Comparison of ENCODE assay signal across 25 cellular contexts in the genomic region with DNA sequence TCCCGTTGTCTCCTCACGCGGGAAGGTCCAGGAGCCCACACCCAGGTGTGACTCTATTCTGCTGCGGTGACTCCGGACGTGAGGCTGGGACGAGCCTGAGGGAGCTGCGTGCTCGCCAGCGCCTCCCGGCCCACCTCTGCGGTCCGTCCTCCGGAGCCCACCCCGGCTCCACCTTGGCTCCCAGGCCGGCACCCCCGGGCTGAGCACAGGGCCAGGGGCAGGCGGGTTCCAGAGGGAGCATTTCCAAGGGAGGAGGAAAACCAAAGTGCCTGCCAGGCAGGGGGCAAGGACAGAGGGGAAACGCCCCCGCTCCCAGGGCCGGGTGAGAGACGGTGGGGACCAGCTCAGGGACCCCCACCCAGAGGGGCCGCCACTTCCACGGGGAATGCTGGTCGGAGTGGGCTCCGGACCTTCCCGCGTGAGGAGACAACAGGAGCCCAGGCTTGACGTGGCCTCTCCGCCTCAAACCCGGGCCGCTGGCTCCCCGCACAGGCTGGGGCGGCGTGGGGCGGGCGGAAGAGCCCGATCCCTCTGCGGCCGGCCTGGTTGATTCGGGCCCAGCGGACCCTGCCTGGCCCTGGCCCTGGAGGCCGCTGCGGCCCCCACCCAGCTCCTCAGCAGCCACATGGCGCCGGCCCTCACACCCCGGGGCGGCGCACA. TPM values are rescaled to one million over a fixed set of nuclear protein-coding genes. Genes with fewer than 3 reads are reported as not detected.
"Had no signal": no experiment of that assay in that cellular context is flagged by ENCODE, and none has a peak within 500 bp of the region (broad histone marks: within the 10 kb centered on the region; RNA-seq: fewer than 3 reads in every experiment).

No MANE protein-coding gene starts in this region.

- H3K27ac Mint-ChIP-seq: activated CD4-positive, alpha-beta memory T cell treated with anti-CD3 and anti-CD28 coated beads, Interleukin-2, amount 10 ng/mL, durations not matched to agents 7 days and 5 days; activated CD4-positive, alpha-beta T cell treated with anti-CD3 and anti-CD28 coated beads, Interleukin-2, amount 10 ng/mL, durations not matched to agents 24 days and 14 days; activated naive CD4-positive, alpha-beta T cell treated with anti-CD3 and anti-CD28 coated beads, Interleukin-2, amount 10 ng/mL, durations not matched to agents 7 days and 5 days; stimulated activated naive CD8-positive, alpha-beta T cell treated with anti-CD3 and anti-CD28 coated beads, Interleukin-15, Interleukin-2, amounts not matched to agents 100 ng/mL and 50 ng/mL, for 24 hours; type B pancreatic cell had no signal

- H3K9ac ChIP-seq: SK-N-SH had no signal

- H3K36me3 ChIP-seq: cardiac muscle cell, prostate gland, right atrium auricular region had no signal

- H3K27ac ChIP-seq: cardiac muscle cell, epithelial cell of prostate, foreskin keratinocyte, prostate gland, right atrium auricular region had no signal

- H3K4me3 Mint-ChIP-seq: activated CD4-positive, alpha-beta memory T cell treated with anti-CD3 and anti-CD28 coated beads, Interleukin-2, amount 10 ng/mL, durations not matched to agents 7 days and 5 days; activated CD4-positive, alpha-beta T cell treated with anti-CD3 and anti-CD28 coated beads, Interleukin-2, amount 10 ng/mL, durations not matched to agents 24 days and 14 days; activated naive CD4-positive, alpha-beta T cell treated with anti-CD3 and anti-CD28 coated beads, Interleukin-2, amount 10 ng/mL, durations not matched to agents 7 days and 5 days; neural crest cell; stimulated activated naive CD8-positive, alpha-beta T cell treated with anti-CD3 and anti-CD28 coated beads, Interleukin-15, Interleukin-2, amounts not matched to agents 100 ng/mL and 50 ng/mL, for 24 hours; type B pancreatic cell had no signal

- H3K4me3 ChIP-seq: cardiac muscle cell, mucosa of descending colon, prostate gland had no signal

- H3K9me3 Mint-ChIP-seq: activated CD4-positive, alpha-beta memory T cell treated with anti-CD3 and anti-CD28 coated beads, Interleukin-2, amount 10 ng/mL, durations not matched to agents 7 days and 5 days; activated CD4-positive, alpha-beta T cell treated with anti-CD3 and anti-CD28 coated beads, Interleukin-2, amount 10 ng/mL, durations not matched to agents 24 days and 14 days; activated naive CD4-positive, alpha-beta T cell treated with anti-CD3 and anti-CD28 coated beads, Interleukin-2, amount 10 ng/mL, durations not matched to agents 7 days and 5 days; neural crest cell; stimulated activated naive CD8-positive, alpha-beta T cell treated with anti-CD3 and anti-CD28 coated beads, Interleukin-15, Interleukin-2, amounts not matched to agents 100 ng/mL and 50 ng/mL, for 24 hours; type B pancreatic cell had no signal

- H3K4me1 ChIP-seq: foreskin keratinocyte, prostate gland, right atrium auricular region had no signal

- H3K9me3 ChIP-seq: mucosa of descending colon, prostate gland, right atrium auricular region, SK-N-SH had no signal

- H3K4me2 ChIP-seq: SK-N-SH had no signal

- H3K27me3 ChIP-seq: cardiac muscle cell had no signal

- DNase-seq: activated CD4-positive, alpha-beta memory T cell treated with anti-CD3 and anti-CD28 coated beads, Interleukin-2, amount 10 ng/mL, durations not matched to agents 7 days and 5 days; activated CD4-positive, alpha-beta T cell treated with anti-CD3 and anti-CD28 coated beads, Interleukin-2, amount 10 ng/mL, durations not matched to agents 24 days and 14 days; activated effector memory CD4-positive, alpha-beta T cell treated with anti-CD3 and anti-CD28 coated beads, Interleukin-2, amount 50 U/mL, for 16 hours; activated naive CD4-positive, alpha-beta T cell treated with anti-CD3 and anti-CD28 coated beads, Interleukin-2, amount 10 ng/mL, durations not matched to agents 7 days and 5 days; activated T-cell treated with anti-CD3 and anti-CD28 coated beads for 4 hours; amygdala; foreskin keratinocyte; hippocampal formation; mesenchymal stem cell; mucosa of descending colon; SK-N-SH; stimulated activated CD4-positive, alpha-beta T cell treated with anti-CD3 and anti-CD28 coated beads, Interleukin-12 subunit alpha, Interleukin-12 subunit beta, amount 100 ng/mL, for 4 hours; stimulated activated CD4-positive, alpha-beta T cell treated with anti-CD3 and anti-CD28 coated beads, Interleukin-4, amount 100 ng/mL, for 4 hours had no signal

- H3K9me2 ChIP-seq: SK-N-SH had no signal

- H3K36me3 Mint-ChIP-seq: activated naive CD4-positive, alpha-beta T cell treated with anti-CD3 and anti-CD28 coated beads, Interleukin-2, amount 10 ng/mL, durations not matched to agents 7 days and 5 days; type B pancreatic cell had no signal

- ATAC-seq: activated CD4-positive, CD25-positive, alpha-beta regulatory T cell treated with anti-CD3 and anti-CD28 coated beads, Interleukin-2, amount 50 U/mL, for 24 hours; foreskin keratinocyte; mucosa of descending colon had no signal

- H3K4me1 Mint-ChIP-seq: activated CD4-positive, alpha-beta memory T cell treated with anti-CD3 and anti-CD28 coated beads, Interleukin-2, amount 10 ng/mL, durations not matched to agents 7 days and 5 days; activated CD4-positive, alpha-beta T cell treated with anti-CD3 and anti-CD28 coated beads, Interleukin-2, amount 10 ng/mL, durations not matched to agents 24 days and 14 days; activated naive CD4-positive, alpha-beta T cell treated with anti-CD3 and anti-CD28 coated beads, Interleukin-2, amount 10 ng/mL, durations not matched to agents 7 days and 5 days; neural crest cell had no signal

RNA-seq across cellular contexts. Expression of a gene that starts 26.0 kb away (rescaled TPM):
- total RNA-seq: activated CD4-positive, alpha-beta memory T cell treated with anti-CD3 and anti-CD28 coated beads, Interleukin-2, amount 10 ng/mL, durations not matched to agents 7 days and 5 days; activated CD4-positive, alpha-beta T cell treated with anti-CD3 and anti-CD28 coated beads, Interleukin-2, amount 10 ng/mL, durations not matched to agents 24 days and 14 days; fibroblast of lung; mucosa of descending colon; omental fat pad; right atrium auricular region; T-helper 2 cell treated with Interferon-gamma antibody and Interleukin-4, amounts not matched to agents 100 ng/mL and 5 ng/mL, for 36 hours; temporal lobe had no signal
- polyA plus RNA-seq: fibroblast of lung, SK-N-SH had no signal
